ENCODE assay signal across 11 cellular contexts in genomic region chr16:66521227-66521626, GRCh38. TPM values are rescaled to one million over a fixed set of nuclear protein-coding genes. Genes with fewer than 3 reads are reported as not detected.
DNase-seq lines count a peak whose midpoint lies in the region; ATAC-seq and TF ChIP-seq lines count a peak whose summit lies in the region.
"Had no signal": no experiment of that assay in that cellular context is flagged by ENCODE, and none has a peak within 500 bp of the region (broad histone marks: within the 10 kb centered on the region; RNA-seq: fewer than 3 reads in every experiment).

No MANE protein-coding gene starts in this region.

- H3K27ac ChIP-seq in right cardiac atrium (ENCODE audit: low read length), result peak overlapping the region; percentile 10
- H3K27ac ChIP-seq in stomach, result peak overlapping the region; percentile 36 to 99 (median 93)
- no peak overlapping the region for H3K27ac ChIP-seq in WERI-Rb-1
- H3K27ac ChIP-seq: 22Rv1 had no signal

- no peaks in the 10 kb centered on the region for H3K9me3 ChIP-seq in right cardiac atrium (ENCODE audit: control insufficient read depth, low read length)
- H3K9me3 ChIP-seq in stomach, result no peaks in the 10 kb centered on the region
- H3K9me3 ChIP-seq in WERI-Rb-1 (ENCODE audit: severe bottlenecking), result no peaks in the 10 kb centered on the region

- H3K27me3 Mint-ChIP-seq in T-helper 1 cell treated with Interleukin-12 subunit alpha and Interleukin-12 subunit beta and Interleukin-4 antibody, amounts not matched to agents 30 μg/mL and 1 μg/mL, for 36 hours (ENCODE audit: low read depth), result no peaks in the 10 kb centered on the region
- peaks cover 2% of the 10 kb centered on the region for H3K27me3 Mint-ChIP-seq in activated T-helper 1 cell treated with anti-CD3 and anti-CD28 coated beads, Interleukin-12 subunit alpha, Interleukin-12 subunit beta, Interleukin-2, Interleukin-4 antibody, amounts not matched to agents 30 ng/mL and 10 ng/mL and 1 ng/mL, durations not matched to agents 14 hours and 24 hours and 36 hours (ENCODE audit: insufficient read depth)

- H3K36me3 ChIP-seq in stomach (peaks cover 0 to 60% (median 33%) of the 10 kb centered on the region in 4 donors), WERI-Rb-1 (no peaks in the 10 kb centered on the region)

- WGBS in right cardiac atrium, result 79% methylated on average over 5 of the region's 5 CpGs
- 73 to 97% (median 85%) methylated on average over 3 to 5 of the region's 5 CpGs for WGBS in stomach, 5 donors

- peaks cover 16% of the 10 kb centered on the region for H3K36me3 Mint-ChIP-seq in T-helper 1 cell treated with Interleukin-12 subunit alpha and Interleukin-12 subunit beta and Interleukin-4 antibody, amounts not matched to agents 30 μg/mL and 1 μg/mL, for 36 hours (ENCODE audit: low read depth)
- H3K36me3 Mint-ChIP-seq in activated T-helper 1 cell treated with anti-CD3 and anti-CD28 coated beads, Interleukin-12 subunit alpha, Interleukin-12 subunit beta, Interleukin-2, Interleukin-4 antibody, amounts not matched to agents 30 ng/mL and 10 ng/mL and 1 ng/mL, durations not matched to agents 14 hours and 24 hours and 36 hours (ENCODE audit: low read depth), result peaks cover 21% of the 10 kb centered on the region

- no peak overlapping the region for H3K4me3 ChIP-seq in right cardiac atrium (ENCODE audit: low read length)
- no peak overlapping the region for H3K4me3 ChIP-seq in stomach
- no peak overlapping the region for H3K4me3 ChIP-seq in WERI-Rb-1 (ENCODE audit: low read depth, low read length)

- H3K4me3 Mint-ChIP-seq in T-helper 1 cell treated with Interleukin-12 subunit alpha and Interleukin-12 subunit beta and Interleukin-4 antibody, amounts not matched to agents 30 μg/mL and 1 μg/mL, for 36 hours, result peak overlapping the region; percentile 63
- no peak overlapping the region for H3K4me3 Mint-ChIP-seq in activated T-helper 1 cell treated with anti-CD3 and anti-CD28 coated beads, Interleukin-12 subunit alpha, Interleukin-12 subunit beta, Interleukin-2, Interleukin-4 antibody, amounts not matched to agents 30 ng/mL and 10 ng/mL and 1 ng/mL, durations not matched to agents 14 hours and 24 hours and 36 hours

- DNase-seq in T-helper 1 cell (no peak), right cardiac atrium (no peak), stomach (no peak), NK-92 (lab: John Stamatoyannopoulos, UW; ENCODE audit: unreplicated experiment) (no peak), WERI-Rb-1 (no peak), activated gamma-delta T cell (lab: John Stamatoyannopoulos, UW) (no peak)
- DNase-seq in activated T-helper 1 cell treated with anti-CD3 and anti-CD28 coated beads, Interleukin-12 subunit alpha, Interleukin-12 subunit beta, Interleukin-2, Interleukin-4 antibody, amounts not matched to agents 30 ng/mL and 10 ng/mL and 1 ng/mL, durations not matched to agents 14 hours and 24 hours and 36 hours (ENCODE audit: low spot score), result no peak
- DNase-seq: NCI-H2107, SHP77 treated with DMSO at 0.1 percent for 48 hours had no signal

- peak overlapping the region; percentile 97 for H3K27ac Mint-ChIP-seq in T-helper 1 cell treated with Interleukin-12 subunit alpha and Interleukin-12 subunit beta and Interleukin-4 antibody, amounts not matched to agents 30 μg/mL and 1 μg/mL, for 36 hours
- H3K27ac Mint-ChIP-seq in activated T-helper 1 cell treated with anti-CD3 and anti-CD28 coated beads, Interleukin-12 subunit alpha, Interleukin-12 subunit beta, Interleukin-2, Interleukin-4 antibody, amounts not matched to agents 30 ng/mL and 10 ng/mL and 1 ng/mL, durations not matched to agents 14 hours and 24 hours and 36 hours, result peak overlapping the region; percentile 77

- H3K9me3 Mint-ChIP-seq in T-helper 1 cell treated with Interleukin-12 subunit alpha and Interleukin-12 subunit beta and Interleukin-4 antibody, amounts not matched to agents 30 μg/mL and 1 μg/mL, for 36 hours, result no peaks in the 10 kb centered on the region
- no peaks in the 10 kb centered on the region for H3K9me3 Mint-ChIP-seq in activated T-helper 1 cell treated with anti-CD3 and anti-CD28 coated beads, Interleukin-12 subunit alpha, Interleukin-12 subunit beta, Interleukin-2, Interleukin-4 antibody, amounts not matched to agents 30 ng/mL and 10 ng/mL and 1 ng/mL, durations not matched to agents 14 hours and 24 hours and 36 hours

- TF ChIP-seq EP300 in stomach (IDR thresholded peaks at IDR 0.05), result no peak

- peaks cover 85% of the 10 kb centered on the region for H3K4me1 Mint-ChIP-seq in T-helper 1 cell treated with Interleukin-12 subunit alpha and Interleukin-12 subunit beta and Interleukin-4 antibody, amounts not matched to agents 30 μg/mL and 1 μg/mL, for 36 hours (ENCODE audit: low read depth)
- peaks cover 94% of the 10 kb centered on the region for H3K4me1 Mint-ChIP-seq in activated T-helper 1 cell treated with anti-CD3 and anti-CD28 coated beads, Interleukin-12 subunit alpha, Interleukin-12 subunit beta, Interleukin-2, Interleukin-4 antibody, amounts not matched to agents 30 ng/mL and 10 ng/mL and 1 ng/mL, durations not matched to agents 14 hours and 24 hours and 36 hours (ENCODE audit: low read depth)

- ATAC-seq in right cardiac atrium, result no peak

- TF ChIP-seq CTCF in stomach (IDR thresholded peaks at IDR 0.05) (no peak), WERI-Rb-1 (IDR thresholded peaks at IDR 0.05; ENCODE audit: low read depth, low read length) (no peak)

- H3K4me1 ChIP-seq in right cardiac atrium (ENCODE audit: control insufficient read depth, insufficient read depth, low read length), result peaks cover 34% of the 10 kb centered on the region
- peaks cover 50 to 95% (median 66%) of the 10 kb centered on the region in 4 donors for H3K4me1 ChIP-seq in stomach

- intact Hi-C loops in activated T-helper 1 cell treated with anti-CD3 and anti-CD28 coated beads, Interleukin-12 subunit alpha, Interleukin-12 subunit beta, Interleukin-2, Interleukin-4 antibody, amounts not matched to agents 30 ng/mL and 10 ng/mL and 1 ng/mL, durations not matched to agents 14 hours and 24 hours and 36 hours (cut with micrococcal nuclease), result loop anchor here (5.0 kb wide), 1 partner anchor 231 kb away; the partner anchor contains the start of gene DYNC1LI2
- intact Hi-C loops in right cardiac atrium (cut with DNase I), result no loop called here
- intact Hi-C loops in stomach (cut with DNase I; ENCODE audit: low total_unique reads), result no loop called here

- TF ChIP-seq POLR2A in stomach (IDR thresholded peaks at IDR 0.05), result no peak

- no peaks in the 10 kb centered on the region for H3K27me3 ChIP-seq in right cardiac atrium (ENCODE audit: control insufficient read depth, insufficient read depth)
- no peaks in the 10 kb centered on the region for H3K27me3 ChIP-seq in stomach
- H3K27me3 ChIP-seq in WERI-Rb-1 (ENCODE audit: insufficient read depth, low read depth, severe bottlenecking), result no peaks in the 10 kb centered on the region

RNA-seq across cellular contexts. Expression of gene TK2, which starts 28.7 kb away (rescaled TPM):
- total RNA-seq in activated T-helper 1 cell treated with anti-CD3 and anti-CD28 coated beads, Interleukin-12 subunit alpha, Interleukin-12 subunit beta, Interleukin-2, Interleukin-4 antibody, amounts not matched to agents 30 ng/mL and 10 ng/mL and 1 ng/mL, durations not matched to agents 14 hours and 24 hours and 36 hours, result 7.3 and 8.4 TPM in 2 replicates
- total RNA-seq in right cardiac atrium, result 10 to 100 TPM; 23.6 to 25.6 (median 24.8) TPM
- 18.2 TPM for polyA plus RNA-seq in right cardiac atrium
- 10 to 100 TPM; 10.7 to 25.0 (median 22.0) TPM for total RNA-seq in stomach
- 10 to 100 TPM in 2 of 3 donors, 1 to 10 TPM in 1; 9.8 to 15.4 (median 14.4) TPM for polyA plus RNA-seq in stomach

RNA-seq across cellular contexts. Expression of gene CKLF, which starts 31.1 kb away (rescaled TPM):
- total RNA-seq in activated T-helper 1 cell treated with anti-CD3 and anti-CD28 coated beads, Interleukin-12 subunit alpha, Interleukin-12 subunit beta, Interleukin-2, Interleukin-4 antibody, amounts not matched to agents 30 ng/mL and 10 ng/mL and 1 ng/mL, durations not matched to agents 14 hours and 24 hours and 36 hours, result 153 and 159 TPM in 2 replicates
- 10 to 100 TPM in 3 of 4 donors, 1 to 10 TPM in 1; 8.9 to 19.0 (median 13.3) TPM for total RNA-seq in right cardiac atrium
- polyA plus RNA-seq in right cardiac atrium, result 17.7 TPM
- total RNA-seq in stomach, result 10 to 100 TPM in 3 of 5 donors, 1 to 10 TPM in 1, not detected in 1; 4.1 to 35.7 (median 18.4) TPM
- polyA plus RNA-seq in stomach, result 10 to 100 TPM; 21.8 to 35.1 (median 30.5) TPM

RNA-seq across cellular contexts. Expression of gene CMTM1, which starts 45.0 kb away (rescaled TPM):
- total RNA-seq in activated T-helper 1 cell treated with anti-CD3 and anti-CD28 coated beads, Interleukin-12 subunit alpha, Interleukin-12 subunit beta, Interleukin-2, Interleukin-4 antibody, amounts not matched to agents 30 ng/mL and 10 ng/mL and 1 ng/mL, durations not matched to agents 14 hours and 24 hours and 36 hours, result 12.5 and 13.9 TPM in 2 replicates
- total RNA-seq in right cardiac atrium (1 to 10 TPM in 3 of 4 donors, under 1 TPM in 1; 0.82 to 2.6 (median 1.9) TPM), stomach (not detected)
- polyA plus RNA-seq in right cardiac atrium (0.14 TPM), stomach (under 1 TPM in 1 of 3 donors, not detected in 2; 0.28 TPM)

RNA-seq across cellular contexts. Expression of gene CMTM2, which starts 58.0 kb away (rescaled TPM):
- 0.80 and 1.2 TPM in 2 replicates for total RNA-seq in activated T-helper 1 cell treated with anti-CD3 and anti-CD28 coated beads, Interleukin-12 subunit alpha, Interleukin-12 subunit beta, Interleukin-2, Interleukin-4 antibody, amounts not matched to agents 30 ng/mL and 10 ng/mL and 1 ng/mL, durations not matched to agents 14 hours and 24 hours and 36 hours
- total RNA-seq in right cardiac atrium, result under 1 TPM in 1 of 4 donors, not detected in 3; 0.47 TPM
- not detected for polyA plus RNA-seq in right cardiac atrium
- total RNA-seq in stomach, result not detected
- polyA plus RNA-seq in stomach, result under 1 TPM in 2 of 3 donors, not detected in 1; 0.48 to 0.50 TPM
